In genomic region chr1:207025144-207025880, GRCh38 we compare ENCODE assay signal across 11 cellular contexts. TPM values are rescaled to one million over a fixed set of nuclear protein-coding genes. Genes with fewer than 3 reads are reported as not detected.
DNase-seq lines count a peak whose midpoint lies in the region; TF ChIP-seq lines count a peak whose summit lies in the region.
"Had no signal": no experiment of that assay in that cellular context is flagged by ENCODE, and none has a peak within 500 bp of the region (broad histone marks: within the 10 kb centered on the region; RNA-seq: fewer than 3 reads in every experiment).

No MANE protein-coding gene starts in this region.

- no peaks in the 10 kb centered on the region for H3K9me3 ChIP-seq in osteoblast (ENCODE audit: low read depth, low read length)

- intact Hi-C loops in activated CD4-positive, alpha-beta T cell treated with anti-CD3 and anti-CD28 coated beads, Interleukin-2, amount 10 ng/mL, durations not matched to agents 24 days and 14 days (cut with micrococcal nuclease): no loop called here

- peaks cover 32% of the 10 kb centered on the region for H3K27me3 Mint-ChIP-seq in activated CD4-positive, alpha-beta T cell treated with anti-CD3 and anti-CD28 coated beads, Interleukin-2, amount 10 ng/mL, durations not matched to agents 24 days and 14 days
- H3K27me3 Mint-ChIP-seq in nephron progenitor cell (ENCODE audit: low read depth, poor library complexity): peaks cover 26% of the 10 kb centered on the region

- H3K4me1 ChIP-seq in osteoblast (ENCODE audit: insufficient read depth, low read length): peaks cover 46% of the 10 kb centered on the region

- H3K27ac Mint-ChIP-seq in activated CD4-positive, alpha-beta T cell treated with anti-CD3 and anti-CD28 coated beads, Interleukin-2, amount 10 ng/mL, durations not matched to agents 24 days and 14 days: no peak overlapping the region
- no peak overlapping the region for H3K27ac Mint-ChIP-seq in nephron progenitor cell
- H3K27ac Mint-ChIP-seq: activated naive CD8-positive, alpha-beta T cell had no signal

- DNase-seq in DMS53 (lab: John Stamatoyannopoulos, UW) (peak; percentile 56), RWPE1 (ENCODE audit: low spot score) (no peak), fibroblast of mammary gland (ENCODE audit: low read depth) (peak; percentile 36), osteoblast (ENCODE audit: insufficient read length, low spot score, missing footprints) (peak; percentile 93), NCI-H1694 (lab: John Stamatoyannopoulos, UW) (no peak), NCI-H526 (lab: John Stamatoyannopoulos, UW) (no peak), nephron progenitor cell (no peak)
- no peak for DNase-seq in activated CD4-positive, alpha-beta T cell treated with anti-CD3 and anti-CD28 coated beads, Interleukin-2, amount 10 ng/mL, durations not matched to agents 24 days and 14 days
- DNase-seq: SW 1271 had no signal

- H3K4me1 Mint-ChIP-seq in activated CD4-positive, alpha-beta T cell treated with anti-CD3 and anti-CD28 coated beads, Interleukin-2, amount 10 ng/mL, durations not matched to agents 24 days and 14 days: peaks cover 7% of the 10 kb centered on the region
- H3K4me1 Mint-ChIP-seq in nephron progenitor cell: peaks cover 33% of the 10 kb centered on the region

- H3K4me3 ChIP-seq in fibroblast of mammary gland (ENCODE audit: control insufficient read depth, low read depth, low read length) (no peak overlapping the region), osteoblast (ENCODE audit: insufficient read depth, low read length) (no peak overlapping the region)

- H3K27me3 ChIP-seq in osteoblast (ENCODE audit: insufficient read depth, low read length): no peaks in the 10 kb centered on the region

- H3K4me2 ChIP-seq in osteoblast (ENCODE audit: insufficient read depth, low read length): peak overlapping the region; percentile 60

- peak overlapping the region; percentile 66 for H2AFZ ChIP-seq in osteoblast (ENCODE audit: low read length)

- no peaks in the 10 kb centered on the region for H3K36me3 Mint-ChIP-seq in activated CD4-positive, alpha-beta T cell treated with anti-CD3 and anti-CD28 coated beads, Interleukin-2, amount 10 ng/mL, durations not matched to agents 24 days and 14 days (ENCODE audit: low read depth)
- H3K36me3 Mint-ChIP-seq in nephron progenitor cell (ENCODE audit: low read depth): no peaks in the 10 kb centered on the region
- H3K36me3 Mint-ChIP-seq: activated naive CD8-positive, alpha-beta T cell had no signal

- no peaks in the 10 kb centered on the region for H3K36me3 ChIP-seq in osteoblast (ENCODE audit: insufficient read depth, low read length)

- H4K20me1 ChIP-seq in osteoblast (ENCODE audit: insufficient read depth, low read length): no peaks in the 10 kb centered on the region

- H3K79me2 ChIP-seq in osteoblast (ENCODE audit: insufficient read depth, low read length): no peaks in the 10 kb centered on the region

- no peak overlapping the region for H3K4me3 Mint-ChIP-seq in activated CD4-positive, alpha-beta T cell treated with anti-CD3 and anti-CD28 coated beads, Interleukin-2, amount 10 ng/mL, durations not matched to agents 24 days and 14 days
- H3K4me3 Mint-ChIP-seq in nephron progenitor cell: no peak overlapping the region
- H3K4me3 Mint-ChIP-seq: activated naive CD8-positive, alpha-beta T cell had no signal

- CTCF ChIA-PET in RWPE1 (lab: Yijun Ruan, JAX): no interaction called here

- TF ChIP-seq CTCF in RWPE1 (conservative IDR thresholded peaks at IDR 0.05; ENCODE audit: low read depth): no peak
- TF ChIP-seq CTCF in fibroblast of mammary gland (conservative IDR thresholded peaks at IDR 0.05; ENCODE audit: control insufficient read depth, insufficient read depth, low read depth, low read length): no peak
- no peak for TF ChIP-seq CTCF in osteoblast (IDR thresholded peaks at IDR 0.05; ENCODE audit: extremely low read depth, low read depth, low read length)
- TF ChIP-seq CTCF in nephron progenitor cell (IDR thresholded peaks at IDR 0.05): no peak

- POLR2A ChIA-PET in RWPE1 (lab: Yijun Ruan, JAX; ENCODE audit: low non-redundant PET): interaction anchor here (1.2 kb wide), 1 partner anchor 28 kb away, joined by 6 read pairs; the partner anchor contains the start of gene PFKFB2

- H3K27ac ChIP-seq in RWPE1 (peak overlapping the region; percentile 97), osteoblast (ENCODE audit: low read depth, low read length) (peak overlapping the region; percentile 70)

- H3K9me3 Mint-ChIP-seq in activated CD4-positive, alpha-beta T cell treated with anti-CD3 and anti-CD28 coated beads, Interleukin-2, amount 10 ng/mL, durations not matched to agents 24 days and 14 days: no peaks in the 10 kb centered on the region
- H3K9me3 Mint-ChIP-seq in nephron progenitor cell: no peaks in the 10 kb centered on the region

RNA-seq across cellular contexts. Expression of gene C1orf116, which starts 7.2 kb away (rescaled TPM):
- not detected in 2 replicates for total RNA-seq in osteoblast
- total RNA-seq in activated CD4-positive, alpha-beta T cell treated with anti-CD3 and anti-CD28 coated beads, Interleukin-2, amount 10 ng/mL, durations not matched to agents 24 days and 14 days: not detected in 2 replicates
- total RNA-seq: lung microvascular endothelial cell had no signal

RNA-seq across cellular contexts. Expression of gene YOD1, which starts 25.7 kb away (rescaled TPM):
- total RNA-seq in osteoblast: 8.0 and 8.3 TPM in 2 replicates
- 7.8 and 8.0 TPM in 2 replicates for total RNA-seq in activated CD4-positive, alpha-beta T cell treated with anti-CD3 and anti-CD28 coated beads, Interleukin-2, amount 10 ng/mL, durations not matched to agents 24 days and 14 days

RNA-seq across cellular contexts. Expression of gene PFKFB2, which starts 27.8 kb away (rescaled TPM):
- total RNA-seq in osteoblast: 14.5 and 17.7 TPM in 2 replicates
- total RNA-seq in activated CD4-positive, alpha-beta T cell treated with anti-CD3 and anti-CD28 coated beads, Interleukin-2, amount 10 ng/mL, durations not matched to agents 24 days and 14 days: 2.6 and 3.5 TPM in 2 replicates

RNA-seq across cellular contexts. Expression of gene FCAMR, which starts 55.1 kb away (rescaled TPM):
- not detected in 2 replicates for total RNA-seq in osteoblast
- total RNA-seq in activated CD4-positive, alpha-beta T cell treated with anti-CD3 and anti-CD28 coated beads, Interleukin-2, amount 10 ng/mL, durations not matched to agents 24 days and 14 days: not detected in 2 replicates
- total RNA-seq: lung microvascular endothelial cell had no signal

Comparison
In these comparisons a context has a peak if more than half of its experiments do, and no peak if none do; other contexts are left out.
1. DNase-seq: peak in DMS53 (single experiment), fibroblast of mammary gland (single experiment) and osteoblast (single experiment); none in RWPE1 (single experiment), NCI-H1694 (single experiment), NCI-H526 (0 of 2), activated CD4-positive, alpha-beta T cell treated with anti-CD3 and anti-CD28 coated beads, Interleukin-2, amount 10 ng/mL, durations not matched to agents 24 days and 14 days (single experiment) and nephron progenitor cell (single experiment).